Comparison of ENCODE assay signal across 8 cellular contexts in the genomic region with DNA sequence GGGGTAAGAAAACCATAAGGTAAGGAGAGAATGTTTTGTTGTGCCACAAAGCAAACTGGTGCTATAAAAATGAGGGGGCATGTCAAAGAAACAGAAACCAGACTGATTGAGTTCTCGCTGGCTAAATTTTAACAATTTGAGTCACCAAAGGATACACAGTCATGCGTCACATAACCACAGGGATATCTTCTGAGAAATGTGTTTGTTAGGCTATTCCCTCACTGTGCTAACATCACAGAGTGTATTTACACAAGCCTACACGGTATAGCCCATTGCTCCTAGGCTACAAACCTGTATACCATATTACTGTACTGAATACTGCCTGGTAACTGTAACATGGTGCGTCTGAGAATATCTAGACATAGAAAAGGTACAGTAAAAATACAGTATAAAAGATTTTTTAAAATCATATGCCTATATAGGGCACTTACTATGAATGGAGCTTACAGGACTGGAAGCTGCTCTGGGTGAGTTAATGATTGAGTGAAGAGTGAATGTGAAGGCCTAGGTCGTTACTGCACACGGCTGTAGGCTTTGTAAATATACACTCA. TPM values are rescaled to one million over a fixed set of nuclear protein-coding genes. Genes with fewer than 3 reads are reported as not detected.
DNase-seq lines count a peak whose midpoint lies in the region; ATAC-seq, FAIRE-seq and TF ChIP-seq lines count a peak whose summit lies in the region.

No MANE protein-coding gene starts in this region.

- H2AFZ ChIP-seq in mammary epithelial cell (ENCODE audit: low read depth, low read length), result no peak overlapping the region

- peaks cover 77% of the 10 kb centered on the region for H3K79me2 ChIP-seq in mammary epithelial cell (ENCODE audit: insufficient read depth, low read length)

- H3K27ac ChIP-seq in mammary epithelial cell (ENCODE audit: insufficient read depth, low read depth, low read length), result peak overlapping the region; percentile 33
- no peak overlapping the region for H3K27ac ChIP-seq in caudate nucleus (ENCODE audit: low read depth, low read length)

- H3K4me2 ChIP-seq in mammary epithelial cell (ENCODE audit: insufficient read depth, low read depth, low read length) (no peak overlapping the region), skeletal muscle satellite cell (ENCODE audit: low read length) (peak overlapping the region; percentile 58)

- intact Hi-C loops in mammary epithelial cell (cut with micrococcal nuclease), result no loop called here

- TF ChIP-seq POLR2A in GM12891 (IDR thresholded peaks at IDR 0.05; ENCODE audit: low read depth, low read length), result no peak

- no peaks in the 10 kb centered on the region for H3K36me3 ChIP-seq in mammary epithelial cell (ENCODE audit: insufficient read depth, low read length)
- H3K36me3 ChIP-seq in skeletal muscle satellite cell (ENCODE audit: insufficient read depth, low read length), result no peaks in the 10 kb centered on the region

- DNase-seq in GM12891 (ENCODE audit: insufficient read length, low spot score), result no peak
- peak; percentile 10 for DNase-seq in HK-2 (ENCODE audit: unreplicated experiment)
- DNase-seq in mammary epithelial cell, result peak; percentile 83
- no peak for DNase-seq in NCI-H1105 (lab: John Stamatoyannopoulos, UW)
- DNase-seq in caudate nucleus (lab: John Stamatoyannopoulos, UW), result no peak
- DNase-seq in G401 (ENCODE audit: low spot score), result no peak

- H3K4me3 ChIP-seq in mammary epithelial cell (replicated peaks in 1 of 3; ENCODE audit: insufficient read depth in 1 of 3, low read depth in 2 of 3, low read length in 3 of 3), result no peak overlapping the region
- no peak overlapping the region for H3K4me3 ChIP-seq in skeletal muscle satellite cell (ENCODE audit: low read length)

- peak; percentile 99 for FAIRE-seq in GM12891 (lab: Jason Lieb, UNC)

- CTCF ChIA-PET in mammary epithelial cell (lab: Charles Lee; ENCODE audit: low non-redundant PET), result interaction anchor here (0.6 kb wide), 1 partner anchor 394 kb away, joined by 4 read pairs; no protein-coding TSS in a partner anchor

- 92% methylated on average over 6 of the region's 6 CpGs for WGBS in mammary epithelial cell (ENCODE audit: low coverage, missing lambda C conversion rate)

- no peak for TF ChIP-seq CTCF in mammary epithelial cell (conservative IDR thresholded peaks at IDR 0.05 in 1 of 2, IDR thresholded peaks at IDR 0.05 in 1 of 2; ENCODE audit: extremely low read depth in 1 of 2, insufficient read depth in 1 of 2, low read depth in 1 of 2, low read length in 2 of 2)

- H3K27me3 ChIP-seq in mammary epithelial cell (ENCODE audit: insufficient read depth, low read length), result no peaks in the 10 kb centered on the region
- H3K27me3 ChIP-seq in skeletal muscle satellite cell (ENCODE audit: control insufficient read depth, insufficient read depth, low read length), result no peaks in the 10 kb centered on the region

- H3K4me1 ChIP-seq in mammary epithelial cell (ENCODE audit: insufficient read depth, low read length), result peaks cover 10% of the 10 kb centered on the region
- peaks cover 22% of the 10 kb centered on the region for H3K4me1 ChIP-seq in skeletal muscle satellite cell (ENCODE audit: control insufficient read depth, insufficient read depth, low read length)

- H3K9me3 ChIP-seq in mammary epithelial cell (replicated peaks; ENCODE audit: insufficient read depth, low read length) (no peaks in the 10 kb centered on the region), skeletal muscle satellite cell (replicated peaks; ENCODE audit: low read length) (no peaks in the 10 kb centered on the region)

- ATAC-seq in GM21447 (IDR thresholded peaks at IDR 0.05; ENCODE audit: unreplicated experiment), result peak; percentile 97

- dilution Hi-C loops in mammary epithelial cell (cut with HindIII; ENCODE audit: low sequenced_read_pairs), result no loop called here

- H4K20me1 ChIP-seq in mammary epithelial cell (ENCODE audit: insufficient read depth, low read length), result no peaks in the 10 kb centered on the region

- BruUV-seq in mammary epithelial cell (replicated peaks; lab: Mats Ljungman, UMichigan), result no TSS peak

- in situ Hi-C loops in mammary epithelial cell (cut with MboI; ENCODE audit: low sequenced_read_pairs in 2 of 2), result loop anchor here in 1 of 2 donors (25.0 kb wide), 1 partner anchor 252 kb away; no protein-coding TSS in a partner anchor
- in situ Hi-C loops in G401 (cut with HindIII; ENCODE audit: low sequenced_read_pairs), result no loop called here

- H3K9ac ChIP-seq in mammary epithelial cell (ENCODE audit: insufficient read depth, low read length), result no peak overlapping the region
- H3K9ac ChIP-seq in skeletal muscle satellite cell (ENCODE audit: low read depth, low read length), result peak overlapping the region; percentile 54

TF ChIP-seq in GM12891, 5 proteins besides CTCF, POLR2A, EP300 and RAD21:
- peak; percentile 50; the same call in 1 of the 2 replicates for TF ChIP-seq POLR2AphosphoS5 (IDR thresholded peaks at IDR 0.05; ENCODE audit: low read depth, low read length)
- TF ChIP-seq TAF1 (IDR thresholded peaks at IDR 0.05; ENCODE audit: low read depth, low read length), result no peak

RNA-seq across cellular contexts. Expression of a gene that starts 50.1 kb away (rescaled TPM):
- 47.7 TPM for polyA plus RNA-seq in GM12891 (2012; ENCODE audit: low read depth, missing spikeins)
- 100 to 1,000 TPM in 1 of 2 donors, 10 to 100 TPM in 1; 42.7 to 109 TPM for total RNA-seq in mammary epithelial cell
- 22.7 TPM for polyA plus RNA-seq in mammary epithelial cell
- polyA minus RNA-seq in mammary epithelial cell, result 70.8 TPM
- 45.7 and 46.4 TPM in 2 replicates for total RNA-seq in skeletal muscle satellite cell (2012; rRNA removed)
- 45.2 and 59.5 TPM in 2 replicates for total RNA-seq in G401 (2014; rRNA removed; shearing (Covaris generic))

Comparison
In these comparisons a context has a peak if more than half of its experiments do, and no peak if none do; other contexts are left out.
1. DNase-seq: peak in HK-2 (single experiment) and mammary epithelial cell (single experiment); none in GM12891 (single experiment), NCI-H1105 (single experiment), caudate nucleus (0 of 61) and G401 (single experiment).